In the genomic region with DNA sequence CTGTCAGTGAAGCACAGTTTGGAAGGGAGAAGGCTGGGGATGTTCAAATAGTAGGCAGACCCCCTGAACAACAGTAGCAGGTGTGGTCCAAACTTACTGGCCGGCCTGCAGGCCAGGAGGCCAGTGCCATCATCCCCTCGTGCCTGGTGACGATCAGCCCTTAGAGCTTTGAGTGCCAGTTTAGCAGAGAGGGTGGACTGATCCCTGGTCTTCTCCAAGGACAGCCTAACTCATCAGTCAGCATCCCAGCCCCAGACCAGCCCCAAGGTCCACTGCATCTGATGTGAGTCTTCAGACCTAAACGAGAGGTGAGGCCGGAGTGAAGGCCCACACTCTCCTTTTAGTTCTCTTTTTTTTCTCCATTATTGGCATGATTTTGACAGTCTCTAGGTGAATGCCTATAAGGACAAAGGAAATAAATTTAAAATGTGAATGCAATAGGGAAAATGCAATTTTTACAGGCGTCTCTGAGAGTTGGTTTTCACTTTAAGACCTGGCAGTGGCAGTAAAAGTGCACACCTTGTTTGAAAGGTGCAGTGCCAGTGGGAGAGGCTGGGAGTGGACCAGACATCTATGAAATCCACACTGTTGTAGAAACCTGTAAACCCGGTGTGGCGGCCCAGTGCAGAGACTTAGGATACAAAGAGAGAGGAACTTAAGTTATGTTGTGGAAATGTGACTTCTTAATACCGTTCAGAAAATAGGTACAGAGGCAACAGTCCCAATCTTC, we compare ENCODE assay signal across 11 cellular contexts.
"Had no signal": no experiment of that assay in that cellular context is flagged by ENCODE, and none has a peak within 500 bp of the region (broad histone marks: within the 10 kb centered on the region; RNA-seq: fewer than 3 reads in every experiment).

No MANE protein-coding gene starts in this region.

- H3K27me3 ChIP-seq: esophagus muscularis mucosa, upper lobe of left lung had no signal

- H3K4me3 ChIP-seq: esophagus muscularis mucosa, upper lobe of left lung had no signal

- H3K36me3 ChIP-seq: esophagus muscularis mucosa, upper lobe of left lung had no signal

- H3K9me3 ChIP-seq: esophagus muscularis mucosa, upper lobe of left lung had no signal

- H3K36me3 Mint-ChIP-seq: activated naive CD8-positive, alpha-beta T cell treated with anti-CD3 and anti-CD28 coated beads for 36 hours; immature natural killer cell; stimulated activated memory B cell treated with anti-CD40 and anti-IgM and Interleukin-4, amounts not matched to agents 10 μg/mL and 1 μg/mL and 100 μg/mL, for 72 hours had no signal

- DNase-seq: activated CD4-positive, alpha-beta T cell treated with anti-CD3 and anti-CD28 coated beads for 1 hour; activated naive CD8-positive, alpha-beta T cell treated with anti-CD3 and anti-CD28 coated beads for 36 hours; aorta; glutamatergic neuron; immature natural killer cell; left cardiac atrium; SHP77; stimulated activated CD4-positive, alpha-beta T cell treated with anti-CD3 and anti-CD28 coated beads, Interleukin-1b, Interleukin-23, amount 100 ng/mL, for 48 hours; upper lobe of left lung had no signal

- H3K27ac Mint-ChIP-seq: activated naive CD8-positive, alpha-beta T cell treated with anti-CD3 and anti-CD28 coated beads for 36 hours; immature natural killer cell; stimulated activated memory B cell treated with anti-CD40 and anti-IgM and Interleukin-4, amounts not matched to agents 10 μg/mL and 1 μg/mL and 100 μg/mL, for 72 hours had no signal

- H3K4me3 Mint-ChIP-seq: activated naive CD8-positive, alpha-beta T cell treated with anti-CD3 and anti-CD28 coated beads for 36 hours; immature natural killer cell; stimulated activated memory B cell treated with anti-CD40 and anti-IgM and Interleukin-4, amounts not matched to agents 10 μg/mL and 1 μg/mL and 100 μg/mL, for 72 hours had no signal

- H3K9me3 Mint-ChIP-seq: activated naive CD8-positive, alpha-beta T cell treated with anti-CD3 and anti-CD28 coated beads for 36 hours had no signal

- H3K27ac ChIP-seq: esophagus muscularis mucosa, upper lobe of left lung had no signal
